Comparison of ENCODE assay signal across 1 cellular context in the genomic region with DNA sequence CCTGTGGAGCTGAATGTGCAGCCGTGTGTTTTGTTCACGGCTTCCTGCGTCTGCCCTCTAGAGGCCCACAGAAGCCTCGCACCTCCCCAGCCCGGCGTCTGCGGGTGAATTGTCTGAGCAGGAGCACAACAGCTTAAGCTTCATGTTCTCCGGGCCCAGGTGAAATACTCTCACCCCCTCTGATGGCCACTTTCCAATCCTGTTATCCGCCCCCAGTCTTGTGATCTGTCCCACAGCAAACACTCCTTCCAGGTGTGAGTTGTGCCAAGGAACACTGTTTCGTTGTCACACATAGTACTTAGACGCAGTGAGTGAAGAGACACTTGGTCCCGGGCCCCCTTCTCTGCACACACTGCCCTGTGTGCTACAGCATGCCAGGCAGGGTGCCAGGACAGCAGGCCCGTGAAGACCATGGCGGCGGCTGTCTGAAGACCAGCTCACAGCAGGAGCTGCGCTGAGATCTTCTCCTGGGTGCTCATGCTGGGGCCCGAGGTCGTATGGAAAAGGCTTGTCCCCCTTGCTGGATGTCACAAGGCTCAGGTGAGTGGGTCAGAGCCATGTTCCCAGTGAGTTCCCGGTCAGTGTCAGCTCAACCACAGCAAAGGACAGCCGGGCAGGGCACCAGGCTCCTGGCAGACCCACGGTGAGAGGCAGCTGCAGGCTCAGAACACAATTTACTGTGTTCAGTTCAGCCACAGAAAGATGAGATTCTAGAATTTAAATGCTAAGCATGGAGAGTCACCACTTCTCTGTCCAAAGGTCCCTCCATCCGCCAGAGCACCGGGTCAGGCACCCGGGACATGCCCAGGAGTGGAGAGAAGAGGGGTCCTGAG.
TF ChIP-seq lines count a peak whose summit lies in the region.

No MANE protein-coding gene starts in this region.

TF ChIP-seq in GM23338, 12 proteins besides CTCF, POLR2A, EP300 and RAD21 (continued from another document):
- no peak for TF ChIP-seq ZNF462 (CRISPR knock-in tag; IDR thresholded peaks at IDR 0.05)
- no peak for TF ChIP-seq ETS1 (IDR thresholded peaks at IDR 0.05)
- no peak for TF ChIP-seq ZNF114 (CRISPR knock-in tag; IDR thresholded peaks at IDR 0.05)
- no peak for TF ChIP-seq JUNB (IDR thresholded peaks at IDR 0.05; ENCODE audit: unreplicated experiment)
- TF ChIP-seq ZNF331 (CRISPR knock-in tag; IDR thresholded peaks at IDR 0.05; ENCODE audit: low read depth), result no peak
